Comparison of ENCODE assay signal across 17 cellular contexts in the genomic region with DNA sequence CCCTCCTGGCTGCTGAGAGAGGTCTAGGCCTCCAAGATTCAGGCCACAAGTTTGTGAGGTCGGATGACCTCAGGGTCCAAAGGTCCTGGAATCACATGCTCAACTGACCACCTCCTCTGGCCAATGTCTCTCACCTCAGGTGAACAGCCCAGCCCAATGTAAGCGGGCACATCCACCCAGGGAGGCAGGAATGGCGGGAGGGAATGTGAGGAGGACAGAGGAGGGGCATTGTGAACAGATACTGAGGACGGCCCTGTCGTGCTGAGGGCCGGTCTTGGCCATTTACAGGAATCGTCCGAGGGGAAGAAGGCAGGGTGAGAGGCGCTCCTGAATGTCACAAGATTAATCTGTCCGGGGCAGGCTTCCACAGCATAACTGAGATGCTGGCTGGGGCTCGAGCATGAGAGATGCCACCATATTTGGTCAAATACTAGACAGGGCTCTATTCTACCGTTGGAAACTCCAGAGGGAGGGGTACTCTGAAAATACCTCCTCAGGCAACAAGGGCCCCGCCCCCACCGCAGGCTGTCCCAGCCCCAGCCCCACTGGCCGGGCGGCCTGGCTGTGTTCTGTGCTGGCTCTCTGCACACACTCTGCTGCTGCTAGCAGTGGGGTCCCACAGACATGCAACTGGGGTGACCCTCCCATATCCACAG. TPM values are rescaled to one million over a fixed set of nuclear protein-coding genes. Genes with fewer than 3 reads are reported as not detected.
DNase-seq lines count a peak whose midpoint lies in the region; ATAC-seq and TF ChIP-seq lines count a peak whose summit lies in the region.
"Had no signal": no experiment of that assay in that cellular context is flagged by ENCODE, and none has a peak within 500 bp of the region (broad histone marks: within the 10 kb centered on the region; RNA-seq: fewer than 3 reads in every experiment).

No MANE protein-coding gene starts in this region.

- peaks cover 52% of the 10 kb centered on the region for H3K4me1 ChIP-seq in left ventricle myocardium inferior
- H3K4me1 ChIP-seq in neuronal stem cell (ENCODE audit: control insufficient read depth in 2 of 2, insufficient read depth in 1 of 2, low read depth in 1 of 2, low read length in 2 of 2): peaks cover 9 to 16% of the 10 kb centered on the region in 2 donors
- no peaks in the 10 kb centered on the region for H3K4me1 ChIP-seq in urinary bladder (ENCODE audit: insufficient read depth)
- peaks cover 4% of the 10 kb centered on the region for H3K4me1 ChIP-seq in osteoblast (ENCODE audit: insufficient read depth, low read length)

- H3K23ac ChIP-seq in neuronal stem cell (ENCODE audit: low read depth, low read length, poor library complexity): peak overlapping the region; percentile 27

- H3K79me2 ChIP-seq in osteoblast (ENCODE audit: insufficient read depth, low read length): no peaks in the 10 kb centered on the region
- H3K79me2 ChIP-seq: hepatocyte had no signal

- H4K20me1 ChIP-seq in osteoblast (ENCODE audit: insufficient read depth, low read length): no peaks in the 10 kb centered on the region

- peak overlapping the region; percentile 84 for H3K9ac ChIP-seq in neuronal stem cell (ENCODE audit: low read depth, low read length, poor library complexity)

- no CpG with 5 or more reads among the region's 16 CpGs for WGBS in neuronal stem cell (ENCODE audit: extremely low coverage in 2 of 2, insufficient read length in 2 of 2, insufficient replicate concordance in 1 of 2), 2 donors
- WGBS in urinary bladder: 36% methylated on average over 16 of the region's 16 CpGs

- TF ChIP-seq CTCF in left ventricle myocardium inferior (IDR thresholded peaks at IDR 0.05; ENCODE audit: borderline replicate concordance) (no peak), osteoblast (IDR thresholded peaks at IDR 0.05; ENCODE audit: extremely low read depth, low read depth, low read length) (no peak)

- no peak overlapping the region for H2BK5ac ChIP-seq in neuronal stem cell (ENCODE audit: low read length)

- ATAC-seq in HG02840 (IDR thresholded peaks at IDR 0.05; ENCODE audit: low FRiP score, unreplicated experiment): no peak

- intact Hi-C loops in left ventricle myocardium inferior (cut with micrococcal nuclease): loop anchor here (5.0 kb wide), 1 partner anchor 187 kb away; no protein-coding TSS in a partner anchor

- H3K4me2 ChIP-seq in neuronal stem cell (ENCODE audit: insufficient read depth, low read length, poor library complexity, severe bottlenecking) (no peak overlapping the region), osteoblast (ENCODE audit: insufficient read depth, low read length) (no peak overlapping the region)
- H3K4me2 ChIP-seq: hepatocyte had no signal

- H3K9me3 ChIP-seq in left ventricle myocardium inferior (replicated peaks) (no peaks in the 10 kb centered on the region), neuronal stem cell (replicated peaks in 1 of 2; ENCODE audit: control insufficient read depth in 2 of 2, insufficient read depth in 1 of 2, low read depth in 1 of 2, low read length in 2 of 2) (no peaks in the 10 kb centered on the region), osteoblast (ENCODE audit: low read depth, low read length) (no peaks in the 10 kb centered on the region)

- no peak overlapping the region for H4K8ac ChIP-seq in neuronal stem cell (ENCODE audit: low read depth, low read length)

- peak overlapping the region; percentile 76 for H2AK5ac ChIP-seq in neuronal stem cell (ENCODE audit: low read depth, low read length)

- H3K14ac ChIP-seq in neuronal stem cell (ENCODE audit: low read length): peak overlapping the region; percentile 9

- no peaks in the 10 kb centered on the region for H3K36me3 ChIP-seq in left ventricle myocardium inferior
- peaks cover 0 to 2% of the 10 kb centered on the region in 2 donors for H3K36me3 ChIP-seq in neuronal stem cell (replicated peaks in 1 of 2; ENCODE audit: control insufficient read depth in 2 of 2, insufficient read depth in 2 of 2, low read length in 2 of 2)
- H3K36me3 ChIP-seq in urinary bladder (ENCODE audit: insufficient read depth): no peaks in the 10 kb centered on the region
- no peaks in the 10 kb centered on the region for H3K36me3 ChIP-seq in osteoblast (ENCODE audit: insufficient read depth, low read length)

- peak overlapping the region; percentile 14 for H2BK15ac ChIP-seq in neuronal stem cell (ENCODE audit: low read length)

- H3K27ac ChIP-seq in left ventricle myocardium inferior (replicated peaks) (peak overlapping the region; percentile 94), neuronal stem cell (replicated peaks; ENCODE audit: low read length) (no peak overlapping the region), urinary bladder (ENCODE audit: low read depth) (peak overlapping the region; percentile 55), osteoblast (ENCODE audit: low read depth, low read length) (no peak overlapping the region)
- H3K27ac ChIP-seq: hepatocyte had no signal

- H3K4me3 ChIP-seq in left ventricle myocardium inferior (no peak overlapping the region), neuronal stem cell (ENCODE audit: low read length in 2 of 2) (no peak overlapping the region), urinary bladder (ENCODE audit: low read depth, low read length) (no peak overlapping the region), osteoblast (ENCODE audit: insufficient read depth, low read length) (no peak overlapping the region)
- H3K4me3 ChIP-seq: hepatocyte had no signal

- H3K18ac ChIP-seq in neuronal stem cell (ENCODE audit: low read length): peak overlapping the region; percentile 77

- H2BK12ac ChIP-seq in neuronal stem cell (ENCODE audit: low read length): no peak overlapping the region

- H3K79me1 ChIP-seq in neuronal stem cell (ENCODE audit: low read depth, low read length): no peaks in the 10 kb centered on the region

- DNase-seq in DMS53 (lab: John Stamatoyannopoulos, UW): peak; percentile 27
- no peak for DNase-seq in DMS53 treated with DMSO at 0.1 percent for 48 hours (lab: John Stamatoyannopoulos, UW; ENCODE audit: unreplicated experiment)
- no peak for DNase-seq in left ventricle myocardium inferior
- no peak for DNase-seq in neuronal stem cell (ENCODE audit: low spot score)
- no peak for DNase-seq in occipital lobe (lab: John Stamatoyannopoulos, UW)
- no peak for DNase-seq in osteoblast (ENCODE audit: insufficient read length, low spot score, missing footprints)
- DNase-seq: 8988T; activated naive CD4-positive, alpha-beta T cell treated with anti-CD3 and anti-CD28 coated beads, Interleukin-2, amount 50 U/mL, for 16 hours; NCI-H2081; NCI-H526 treated with DMSO at 0.1 percent for 48 hours; substantia nigra had no signal

- no peak overlapping the region for H3K4ac ChIP-seq in neuronal stem cell (ENCODE audit: low read length)

- no peak overlapping the region for H2BK120ac ChIP-seq in neuronal stem cell (ENCODE audit: low read depth, low read length)

- H2AFZ ChIP-seq in neuronal stem cell (ENCODE audit: low read length) (peak overlapping the region; percentile 93), osteoblast (ENCODE audit: low read length) (no peak overlapping the region)
- H2AFZ ChIP-seq: hepatocyte had no signal

- H4K91ac ChIP-seq in neuronal stem cell (ENCODE audit: low read depth, low read length, poor library complexity): peak overlapping the region; percentile 82

- no peaks in the 10 kb centered on the region for H3K27me3 ChIP-seq in left ventricle myocardium inferior (ENCODE audit: low read depth)
- no peaks in the 10 kb centered on the region for H3K27me3 ChIP-seq in neuronal stem cell (ENCODE audit: control insufficient read depth in 3 of 3, insufficient read depth in 3 of 3, low read depth in 1 of 3, low read length in 3 of 3)
- no peaks in the 10 kb centered on the region for H3K27me3 ChIP-seq in osteoblast (ENCODE audit: insufficient read depth, low read length)
- H3K27me3 ChIP-seq: hepatocyte had no signal

RNA-seq across cellular contexts. Expression of a gene that starts 1.5 kb away (rescaled TPM):
- not detected for total RNA-seq in left ventricle myocardium inferior
- not detected for polyA plus RNA-seq in neuronal stem cell (2013, experiment 1 of 2)
- polyA plus RNA-seq in neuronal stem cell (2013, experiment 2 of 2): not detected
- 8.9 TPM for total RNA-seq in urinary bladder
- polyA plus RNA-seq in urinary bladder: 3.7 TPM
- total RNA-seq in occipital lobe: not detected
- 0.29 TPM in 1 of 2 replicates, not detected in the other for total RNA-seq in osteoblast
- total RNA-seq: hepatocyte, HT-29, neural crest cell had no signal
- polyA plus RNA-seq: CD14-positive monocyte, hepatocyte had no signal

RNA-seq across cellular contexts. Expression of a gene that starts 22.7 kb away (rescaled TPM):
- total RNA-seq in left ventricle myocardium inferior (3.2 TPM), urinary bladder (8.1 TPM), occipital lobe (11.9 TPM), osteoblast (4.3 and 4.7 TPM in 2 replicates)
- polyA plus RNA-seq in neuronal stem cell (2013, experiment 1 of 2): 16.0 TPM
- 16.3 TPM for polyA plus RNA-seq in neuronal stem cell (2013, experiment 2 of 2)
- 7.8 TPM for polyA plus RNA-seq in urinary bladder

RNA-seq across cellular contexts. Expression of a gene that starts 35.3 kb away (rescaled TPM):
- total RNA-seq in left ventricle myocardium inferior (7.6 TPM), urinary bladder (17.6 TPM), occipital lobe (59.9 TPM), osteoblast (34.7 and 34.8 TPM in 2 replicates)
- 11.4 TPM for polyA plus RNA-seq in neuronal stem cell (2013, experiment 1 of 2)
- 11.3 TPM for polyA plus RNA-seq in neuronal stem cell (2013, experiment 2 of 2)
- polyA plus RNA-seq in urinary bladder: 5.1 TPM

Comparison
In these comparisons a context has a peak if more than half of its experiments do, and no peak if none do; other contexts are left out.
1. H3K27ac ChIP-seq: peak in left ventricle myocardium inferior (single experiment) and urinary bladder (single experiment); none in neuronal stem cell (single experiment) and osteoblast (single experiment).